In the genomic region with DNA sequence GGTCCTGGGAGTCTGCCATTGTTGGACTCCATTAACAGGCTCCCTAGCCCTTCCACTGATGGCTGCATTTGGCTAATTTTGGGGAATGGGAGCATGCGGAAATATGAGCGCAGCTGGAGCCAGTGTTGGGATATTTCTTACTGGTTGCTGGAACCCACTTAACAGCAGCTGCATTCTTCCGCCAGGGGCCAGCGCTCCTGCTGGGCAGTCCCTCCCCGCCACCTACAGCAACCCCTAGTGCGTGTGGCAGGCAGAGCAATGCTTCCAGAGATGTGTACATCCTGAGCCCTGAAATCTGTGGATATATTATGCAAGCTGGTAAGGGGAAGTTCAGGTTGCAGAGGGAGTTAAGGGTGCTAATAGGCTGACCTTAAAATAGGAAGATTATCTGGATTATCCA, we compare ENCODE assay signal across 17 cellular contexts. TPM values are rescaled to one million over a fixed set of nuclear protein-coding genes. Genes with fewer than 3 reads are reported as not detected.
A peak's percentile ranks its signal among the peaks of the same experiment; 100 is the strongest.
DNase-seq lines count a peak whose midpoint lies in the region; ATAC-seq, FAIRE-seq and TF ChIP-seq lines count a peak whose summit lies in the region.
"Had no signal": no experiment of that assay in that cellular context is flagged by ENCODE, and none has a peak within 500 bp of the region (broad histone marks: within the 10 kb centered on the region; RNA-seq: fewer than 3 reads in every experiment).

No MANE protein-coding gene starts in this region.

- peaks cover 36% of the 10 kb centered on the region for H3K4me1 Mint-ChIP-seq in neural progenitor cell

- H2BK12ac ChIP-seq in H1 (ENCODE audit: low read depth, low read length) = peak overlapping the region; percentile 85; the same call in 1 of the 2 replicates

- H4K20me1 ChIP-seq in H1 (replicated peaks in 1 of 2; ENCODE audit: control insufficient read depth in 1 of 2, insufficient read depth in 2 of 2, low read length in 2 of 2) = no peaks in the 10 kb centered on the region
- no peaks in the 10 kb centered on the region for H4K20me1 ChIP-seq in neural progenitor cell (ENCODE audit: low read depth)

- CTCF ChIA-PET in H1 (lab: Charles Lee; ENCODE audit: partially characterized antibody) = interaction anchor here (0.9 to 3.0 kb wide), 14 partner anchors 8 to 102 kb away, joined by 3 to 12 read pairs (median 4); no protein-coding TSS in a partner anchor

- peaks cover 2% of the 10 kb centered on the region for H3K9me3 Mint-ChIP-seq in neural progenitor cell

- peak; percentile 65 for DNase-seq in H7
- DNase-seq in NCI-H82 (lab: John Stamatoyannopoulos, UW) = peak; percentile 88
- DNase-seq in H1 (ENCODE audit: low read depth in 1 of 2, low spot score in 2 of 2) = no peak
- peak; percentile 22 for DNase-seq in neural progenitor cell (ENCODE audit: low spot score)
- no peak for DNase-seq in stimulated activated CD8-positive, alpha-beta memory T cell treated with anti-CD3 and anti-CD28 coated beads, Interleukin-4, amount 100 ng/mL, for 48 hours
- no peak for DNase-seq in NCI-H526 (lab: John Stamatoyannopoulos, UW)
- DNase-seq: Calu3, DMS53, MG63, NCI-H1092, NCI-H2081 treated with DMSO at 0.1 percent for 48 hours, NCI-H226, NCI-H524 treated with DMSO at 0.1 percent for 48 hours, PC-3 had no signal

- TF ChIP-seq RAD21 in H1 (IDR thresholded peaks at IDR 0.05 in 1 of 2, conservative IDR thresholded peaks at IDR 0.05 in 1 of 2; ENCODE audit: low read depth in 2 of 2, low read length in 2 of 2) = peak; percentile 24 to 51; a peak in 2 of 4 replicates

- H3K27me3 Mint-ChIP-seq in neural progenitor cell (ENCODE audit: insufficient read depth, low read depth) = peaks cover 8% of the 10 kb centered on the region

- H3K23ac ChIP-seq in H1 (ENCODE audit: insufficient read length) = no peak overlapping the region

- H3K27ac ChIP-seq in H1 (ENCODE audit: low read depth, low read length) = no peak overlapping the region
- no peak overlapping the region for H3K27ac ChIP-seq in neural progenitor cell
- H3K27ac ChIP-seq: RWPE1 had no signal

- H3F3A ChIP-seq in neural progenitor cell (ENCODE audit: low read depth) = no peaks in the 10 kb centered on the region

- no peak overlapping the region for H2AFZ ChIP-seq in H1 (ENCODE audit: low read length)
- H2AFZ ChIP-seq in neural progenitor cell (replicated peaks) = no peak overlapping the region

- no peak for ATAC-seq in GM18907 (IDR thresholded peaks at IDR 0.05; ENCODE audit: unreplicated experiment)
- ATAC-seq: HCT116, PC-3 had no signal

- H2BK20ac ChIP-seq in H1 (ENCODE audit: low read length) = peak overlapping the region; percentile 51; the same call in 1 of the 2 replicates

- H3K4me1 ChIP-seq in H1 (replicated peaks in 1 of 4; ENCODE audit: control insufficient read depth in 3 of 4, insufficient read depth in 4 of 4, low read length in 3 of 4) (peaks cover 0 to 15% (median 5%) of the 10 kb centered on the region in 4 experiments; a peak in 5 of 7 replicates), neural progenitor cell (peaks cover 22% of the 10 kb centered on the region)

- H3K4ac ChIP-seq in H1 (replicated peaks; ENCODE audit: insufficient read length, low read depth, low read length) = no peak overlapping the region

- H3K9me3 ChIP-seq in H1 (ENCODE audit: insufficient read depth in 2 of 2, low read depth in 1 of 2, low read length in 1 of 2) = 0 out of 4 replicates have a peak, but pooled peaks cover 0 to 2% of the 10 kb centered on the region in 2 experiments
- H3K9me3 ChIP-seq in neural progenitor cell (ENCODE audit: low read depth) = no peaks in the 10 kb centered on the region
- H3K9me3 ChIP-seq: MG63 had no signal

- H3K14ac ChIP-seq in H1 (ENCODE audit: insufficient read length) = no peak overlapping the region

- no peak overlapping the region for H3K27ac Mint-ChIP-seq in neural progenitor cell

- no peaks in the 10 kb centered on the region for H3K36me3 Mint-ChIP-seq in neural progenitor cell

- H3K23me2 ChIP-seq in H1 (ENCODE audit: low read depth, low read length) = no peaks in the 10 kb centered on the region

- no peak overlapping the region for H3K56ac ChIP-seq in H1 (replicated peaks; ENCODE audit: insufficient read length, low read depth, low read length)

- FAIRE-seq in H1 (lab: Jason Lieb, UNC) = no peak

- peak overlapping the region; percentile 43; the same call in 1 of the 2 replicates for H3K18ac ChIP-seq in H1 (ENCODE audit: extremely low read depth, low read length)

- POLR2A ChIA-PET in H1 (lab: Charles Lee; ENCODE audit: partially characterized antibody) = no interaction called here

- no peak overlapping the region for H3K4me2 ChIP-seq in H1 (ENCODE audit: insufficient read depth in 1 of 2, low read depth in 2 of 2, low read length in 2 of 2)
- H3K4me2 ChIP-seq in neural progenitor cell = no peak overlapping the region

- no peak overlapping the region for H2BK120ac ChIP-seq in H1 (replicated peaks; ENCODE audit: low read depth, low read length)

- TF ChIP-seq CTCF in H1 (IDR thresholded peaks at IDR 0.05; ENCODE audit: control extremely low read depth in 1 of 3, insufficient read depth in 1 of 3, low read depth in 1 of 3, low read length in 3 of 3) (peak; percentile 53 to 81 (median 56)), neural progenitor cell (IDR thresholded peaks at IDR 0.05) (peak; percentile 9)

- no peak overlapping the region for H3K4me3 Mint-ChIP-seq in neural progenitor cell

- H4K91ac ChIP-seq in H1 (replicated peaks; ENCODE audit: insufficient read length, low read length) = no peak overlapping the region

- H3K36me3 ChIP-seq in H7 (replicated peaks; ENCODE audit: control insufficient read depth, insufficient read depth, low read length) (no peaks in the 10 kb centered on the region), H1 (ENCODE audit: control insufficient read depth in 2 of 4, insufficient read depth in 4 of 4, low read length in 3 of 4) (no peaks in the 10 kb centered on the region), neural progenitor cell (no peaks in the 10 kb centered on the region)
- H3K36me3 ChIP-seq: MG63 had no signal

- no peak overlapping the region for H4K5ac ChIP-seq in H1 (ENCODE audit: insufficient read length, low read depth, low read length)

- no peak overlapping the region for H2AK5ac ChIP-seq in H1 (ENCODE audit: low read depth, low read length)

- peak overlapping the region; percentile 82; the same call in 1 of the 2 replicates for H2BK5ac ChIP-seq in H1 (ENCODE audit: low read depth, low read length)

- H3K79me2 ChIP-seq in H1 (ENCODE audit: control insufficient read depth in 1 of 2, insufficient read depth in 2 of 2, low read length in 2 of 2) (no peaks in the 10 kb centered on the region), neural progenitor cell (ENCODE audit: low read depth) (no peaks in the 10 kb centered on the region)

- H3K27me3 ChIP-seq in H7 (ENCODE audit: control insufficient read depth, insufficient read depth, low read length) (no peaks in the 10 kb centered on the region; the same call in 1 of the 2 replicates), H1 (replicated peaks in 1 of 4; ENCODE audit: control insufficient read depth in 3 of 4, extremely low read depth in 1 of 4, insufficient read depth in 3 of 4, low read length in 3 of 4) (peaks cover 0 to 3% (median 1%) of the 10 kb centered on the region in 4 experiments; a peak in 1 of 7 replicates), neural progenitor cell (no peaks in the 10 kb centered on the region)
- H3K27me3 ChIP-seq: MG63 had no signal

- no peak for TF ChIP-seq POLR2A in H1 (IDR thresholded peaks at IDR 0.05; ENCODE audit: control extremely low read depth in 1 of 2, low read depth in 2 of 2, low read length in 2 of 2)

- no peaks in the 10 kb centered on the region for H3K79me1 ChIP-seq in H1 (ENCODE audit: low read depth, low read length)

- no peak for TF ChIP-seq EP300 in H1 (IDR thresholded peaks at IDR 0.05; ENCODE audit: borderline replicate concordance in 1 of 2, low read depth in 2 of 2, low read length in 2 of 2)

- 76% methylated on average over 6 of the region's 6 CpGs; no CpG with 5 or more reads in 1 of the 2 experiments for WGBS in H1 (ENCODE audit: extremely low coverage in 1 of 2, insufficient coverage in 1 of 2, insufficient read length in 1 of 2, insufficient replicate concordance in 2 of 2, low coverage in 1 of 2, low lambda C conversion rate in 2 of 2, missing lambda C conversion rate in 1 of 2), 2 experiments

- H3K4me3 ChIP-seq in H7 (ENCODE audit: insufficient read depth, low read depth, low read length) (no peak overlapping the region), H1 (ENCODE audit: extremely low read depth in 1 of 4, insufficient read depth in 2 of 4, low read depth in 3 of 4, low read length in 4 of 4) (no peak overlapping the region), neural progenitor cell (no peak overlapping the region)
- H3K4me3 ChIP-seq: MG63 had no signal

- H4K8ac ChIP-seq in H1 (ENCODE audit: extremely low read depth, insufficient read depth, low read length) = no peak overlapping the region

- H3K9ac ChIP-seq in H1 (replicated peaks in 1 of 4; ENCODE audit: extremely low read depth in 1 of 4, low read depth in 3 of 4, low read length in 3 of 4) = no peak overlapping the region
- H3K9ac ChIP-seq in neural progenitor cell = no peak overlapping the region

- H2BK15ac ChIP-seq in H1 (ENCODE audit: low read length) = no peak overlapping the region

RNA-seq across cellular contexts. Expression of gene CST8, which starts 16.4 kb away (rescaled TPM):
- total RNA-seq in H7 (2014; rRNA removed; shearing (Covaris generic)) = not detected in 2 replicates
- total RNA-seq in H1 (2021; fragmentation: NEBNext Ultra II Directional; extraction: Animal tissue kit (Norgen Biotek cat#: 25700)) = not detected in 2 replicates
- polyA plus RNA-seq in H1 (2011; rRNA removed) = not detected in 2 replicates
- not detected for polyA plus RNA-seq in H1 (2011; cell fraction: cytosol; rRNA removed)
- not detected for polyA plus RNA-seq in H1 (2011; cell fraction: nucleus; rRNA removed)
- polyA plus RNA-seq in H1 (2012, experiment 1 of 2) = not detected in 4 replicates
- not detected for polyA plus RNA-seq in H1 (2012, experiment 2 of 2)
- polyA plus RNA-seq in H1 (2013, experiment 1 of 2) = not detected
- not detected for polyA plus RNA-seq in H1 (2013, experiment 2 of 2)
- not detected in 2 replicates for polyA minus RNA-seq in H1 (2011; rRNA and poly(A)+ RNA removed)
- polyA minus RNA-seq in H1 (2011; cell fraction: cytosol; rRNA and poly(A)+ RNA removed) = not detected
- not detected for polyA minus RNA-seq in H1 (2011; cell fraction: nucleus; rRNA and poly(A)+ RNA removed)
- not detected in 2 replicates for total RNA-seq in neural progenitor cell (ENCODE audit: low replicate concordance)
- total RNA-seq: Calu3, PC-3 had no signal

RNA-seq across cellular contexts. Expression of gene CST11, which starts 54.7 kb away (rescaled TPM):
- 0.55 TPM in 1 of 2 replicates, not detected in the other for total RNA-seq in H7 (2014; rRNA removed; shearing (Covaris generic))
- total RNA-seq in H1 (2021; fragmentation: NEBNext Ultra II Directional; extraction: Animal tissue kit (Norgen Biotek cat#: 25700)) = not detected in 2 replicates
- 0.72 and 2.0 TPM in 2 replicates for polyA plus RNA-seq in H1 (2011; rRNA removed)
- 1.2 TPM for polyA plus RNA-seq in H1 (2011; cell fraction: cytosol; rRNA removed)
- polyA plus RNA-seq in H1 (2011; cell fraction: nucleus; rRNA removed) = 0.81 TPM
- polyA plus RNA-seq in H1 (2012, experiment 1 of 2) = 0.79 to 2.8 TPM (median 2.4 TPM) in 4 replicates
- polyA plus RNA-seq in H1 (2012, experiment 2 of 2) = not detected
- not detected for polyA plus RNA-seq in H1 (2013, experiment 1 of 2)
- polyA plus RNA-seq in H1 (2013, experiment 2 of 2) = 0.22 TPM
- not detected in 2 replicates for polyA minus RNA-seq in H1 (2011; rRNA and poly(A)+ RNA removed)
- polyA minus RNA-seq in H1 (2011; cell fraction: cytosol; rRNA and poly(A)+ RNA removed) = not detected
- polyA minus RNA-seq in H1 (2011; cell fraction: nucleus; rRNA and poly(A)+ RNA removed) = not detected
- not detected in 2 replicates for total RNA-seq in neural progenitor cell (ENCODE audit: low replicate concordance)
- total RNA-seq: Calu3, PC-3 had no signal

Comparison
In these comparisons a context has a peak if more than half of its experiments do, and no peak if none do; other contexts are left out.
1. DNase-seq: peak in H7 (single experiment), NCI-H82 (single experiment) and neural progenitor cell (single experiment); none in H1 (0 of 2), stimulated activated CD8-positive, alpha-beta memory T cell treated with anti-CD3 and anti-CD28 coated beads, Interleukin-4, amount 100 ng/mL, for 48 hours (single experiment) and NCI-H526 (0 of 2).